6 cellular contexts compared by ENCODE assay signal in the genomic region with DNA sequence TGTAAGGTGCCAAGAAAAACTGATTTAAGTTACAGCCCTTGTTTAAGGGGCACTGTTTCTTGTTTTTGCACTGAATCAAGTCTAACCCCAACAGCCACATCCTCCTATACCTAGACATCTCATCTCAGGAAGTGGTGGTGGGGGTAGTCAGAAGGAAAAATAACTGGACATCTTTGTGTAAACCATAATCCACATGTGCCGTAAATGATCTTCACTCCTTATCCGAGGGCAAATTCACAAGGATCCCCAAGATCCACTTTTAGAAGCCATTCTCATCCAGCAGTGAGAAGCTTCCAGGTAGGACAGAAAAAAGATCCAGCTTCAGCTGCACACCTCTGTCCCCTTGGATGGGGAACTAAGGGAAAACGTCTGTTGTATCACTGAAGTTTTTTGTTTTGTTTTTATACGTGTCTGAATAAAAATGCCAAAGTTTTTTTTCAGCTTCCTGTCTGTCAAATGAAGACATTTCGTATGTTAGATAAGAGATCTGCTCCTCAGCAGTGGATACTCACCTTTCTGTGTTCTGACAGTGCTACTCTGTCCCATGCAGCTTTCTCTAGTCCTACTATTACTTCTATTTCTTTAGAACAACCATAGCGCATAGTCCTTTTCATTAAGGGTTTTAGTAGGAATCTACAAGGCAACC. TPM values are rescaled to one million over a fixed set of nuclear protein-coding genes. Genes with fewer than 3 reads are reported as not detected.
DNase-seq lines count a peak whose midpoint lies in the region; ATAC-seq and TF ChIP-seq lines count a peak whose summit lies in the region.

No MANE protein-coding gene starts in this region.

- H3K9me2 ChIP-seq in DOHH2 (replicated peaks; ENCODE audit: control insufficient read depth, low read length): no peaks in the 10 kb centered on the region

- no peaks in the 10 kb centered on the region for H3K27me3 Mint-ChIP-seq in activated T-helper 1 cell treated with anti-CD3 and anti-CD28 coated beads, Interleukin-12 subunit alpha, Interleukin-12 subunit beta, Interleukin-2, Interleukin-4 antibody, amounts not matched to agents 30 ng/mL and 10 ng/mL and 1 ng/mL, durations not matched to agents 14 hours and 24 hours and 36 hours (ENCODE audit: insufficient read depth)
- no peaks in the 10 kb centered on the region for H3K27me3 Mint-ChIP-seq in naive thymus-derived CD8-positive, alpha-beta T cell

- peak overlapping the region; percentile 100 for H3K4me3 ChIP-seq in DOHH2 (ENCODE audit: low read length)

- peaks cover 4% of the 10 kb centered on the region; the same call in 1 of the 2 replicates for H3K27me3 ChIP-seq in DOHH2 (ENCODE audit: control insufficient read depth, low read length)

- peaks cover 15% of the 10 kb centered on the region for H4K20me1 ChIP-seq in DOHH2 (ENCODE audit: control insufficient read depth, insufficient read depth, low read depth, low read length)

- H3K27ac ChIP-seq in DOHH2 (ENCODE audit: low read depth, low read length): peak overlapping the region; percentile 49

- H3K4me2 ChIP-seq in DOHH2 (ENCODE audit: low read length): peak overlapping the region; percentile 77

- H3K36me3 ChIP-seq in DOHH2 (ENCODE audit: control insufficient read depth, low read length): peaks cover 38% of the 10 kb centered on the region

- H3F3A ChIP-seq in DOHH2 (ENCODE audit: control insufficient read depth, insufficient read depth): peaks cover 19% of the 10 kb centered on the region

- H3K27ac Mint-ChIP-seq in activated T-helper 1 cell treated with anti-CD3 and anti-CD28 coated beads, Interleukin-12 subunit alpha, Interleukin-12 subunit beta, Interleukin-2, Interleukin-4 antibody, amounts not matched to agents 30 ng/mL and 10 ng/mL and 1 ng/mL, durations not matched to agents 14 hours and 24 hours and 36 hours: peak overlapping the region; percentile 89
- H3K27ac Mint-ChIP-seq in naive thymus-derived CD8-positive, alpha-beta T cell: peak overlapping the region; percentile 97 to 99 (median 98)

- H3K9me3 ChIP-seq in DOHH2 (ENCODE audit: control insufficient read depth, insufficient read depth, low read length): no peaks in the 10 kb centered on the region

- intact Hi-C loops in activated T-helper 1 cell treated with anti-CD3 and anti-CD28 coated beads, Interleukin-12 subunit alpha, Interleukin-12 subunit beta, Interleukin-2, Interleukin-4 antibody, amounts not matched to agents 30 ng/mL and 10 ng/mL and 1 ng/mL, durations not matched to agents 14 hours and 24 hours and 36 hours (cut with micrococcal nuclease): no loop called here

- no peak for TF ChIP-seq CTCF in DOHH2 (IDR thresholded peaks at IDR 0.05; ENCODE audit: low read depth, low read length, poor library complexity, severe bottlenecking)

- H3K4me1 ChIP-seq in DOHH2 (ENCODE audit: control insufficient read depth, low read length): peaks cover 28% of the 10 kb centered on the region

- POLR2A ChIA-PET in naive thymus-derived CD8-positive, alpha-beta T cell (lab: Charles Lee): interaction anchor here (0.6 to 6.2 kb wide), 33 partner anchors 9 to 520 kb away, joined by 3 to 236 read pairs (median 9); partner anchors contain the start of genes CNPY2, DGKA, DNAJC14 and ERBB3

- H3K36me3 Mint-ChIP-seq in activated T-helper 1 cell treated with anti-CD3 and anti-CD28 coated beads, Interleukin-12 subunit alpha, Interleukin-12 subunit beta, Interleukin-2, Interleukin-4 antibody, amounts not matched to agents 30 ng/mL and 10 ng/mL and 1 ng/mL, durations not matched to agents 14 hours and 24 hours and 36 hours (ENCODE audit: low read depth): peaks cover 30% of the 10 kb centered on the region
- H3K36me3 Mint-ChIP-seq in naive thymus-derived CD8-positive, alpha-beta T cell: peaks cover 0 to 23% (median 7%) of the 10 kb centered on the region in 3 donors

- peaks cover 49% of the 10 kb centered on the region for H3K4me1 Mint-ChIP-seq in activated T-helper 1 cell treated with anti-CD3 and anti-CD28 coated beads, Interleukin-12 subunit alpha, Interleukin-12 subunit beta, Interleukin-2, Interleukin-4 antibody, amounts not matched to agents 30 ng/mL and 10 ng/mL and 1 ng/mL, durations not matched to agents 14 hours and 24 hours and 36 hours (ENCODE audit: low read depth)
- peaks cover 35 to 73% (median 62%) of the 10 kb centered on the region in 4 donors for H3K4me1 Mint-ChIP-seq in naive thymus-derived CD8-positive, alpha-beta T cell

- H3K79me2 ChIP-seq in DOHH2 (ENCODE audit: control insufficient read depth, low read length): peaks cover 49% of the 10 kb centered on the region

- DNase-seq in activated T-helper 1 cell treated with anti-CD3 and anti-CD28 coated beads, Interleukin-12 subunit alpha, Interleukin-12 subunit beta, Interleukin-2, Interleukin-4 antibody, amounts not matched to agents 30 ng/mL and 10 ng/mL and 1 ng/mL, durations not matched to agents 14 hours and 24 hours and 36 hours (ENCODE audit: low spot score): no peak
- DNase-seq in naive thymus-derived CD8-positive, alpha-beta T cell: peak in 4 of 10 donors; percentile 26 to 65 (median 62)
- DNase-seq in pons (ENCODE audit: low spot score) (no peak), SW480 (ENCODE audit: low spot score) (no peak)

- no peaks in the 10 kb centered on the region for H3K9me3 Mint-ChIP-seq in activated T-helper 1 cell treated with anti-CD3 and anti-CD28 coated beads, Interleukin-12 subunit alpha, Interleukin-12 subunit beta, Interleukin-2, Interleukin-4 antibody, amounts not matched to agents 30 ng/mL and 10 ng/mL and 1 ng/mL, durations not matched to agents 14 hours and 24 hours and 36 hours
- no peaks in the 10 kb centered on the region for H3K9me3 Mint-ChIP-seq in naive thymus-derived CD8-positive, alpha-beta T cell

- ATAC-seq in naive thymus-derived CD8-positive, alpha-beta T cell: peak; percentile 23 to 26
- no peak for ATAC-seq in HG03342 (IDR thresholded peaks at IDR 0.05; ENCODE audit: unreplicated experiment)

- peak overlapping the region; percentile 98 for H3K4me3 Mint-ChIP-seq in activated T-helper 1 cell treated with anti-CD3 and anti-CD28 coated beads, Interleukin-12 subunit alpha, Interleukin-12 subunit beta, Interleukin-2, Interleukin-4 antibody, amounts not matched to agents 30 ng/mL and 10 ng/mL and 1 ng/mL, durations not matched to agents 14 hours and 24 hours and 36 hours
- H3K4me3 Mint-ChIP-seq in naive thymus-derived CD8-positive, alpha-beta T cell: peak overlapping the region; percentile 93 to 100 (median 98)

RNA-seq across cellular contexts. Expression of gene PA2G4, which starts 1.2 kb away (rescaled TPM):
- total RNA-seq in activated T-helper 1 cell treated with anti-CD3 and anti-CD28 coated beads, Interleukin-12 subunit alpha, Interleukin-12 subunit beta, Interleukin-2, Interleukin-4 antibody, amounts not matched to agents 30 ng/mL and 10 ng/mL and 1 ng/mL, durations not matched to agents 14 hours and 24 hours and 36 hours: 404 and 419 TPM in 2 replicates
- 100 to 1,000 TPM; 132 to 135 TPM for total RNA-seq in naive thymus-derived CD8-positive, alpha-beta T cell
- 100 to 1,000 TPM; 219 to 241 (median 241) TPM for polyA plus RNA-seq in naive thymus-derived CD8-positive, alpha-beta T cell

RNA-seq across cellular contexts. Expression of gene RPL41, which starts 13.2 kb away (rescaled TPM):
- total RNA-seq in activated T-helper 1 cell treated with anti-CD3 and anti-CD28 coated beads, Interleukin-12 subunit alpha, Interleukin-12 subunit beta, Interleukin-2, Interleukin-4 antibody, amounts not matched to agents 30 ng/mL and 10 ng/mL and 1 ng/mL, durations not matched to agents 14 hours and 24 hours and 36 hours: 3,669 and 3,676 TPM in 2 replicates
- total RNA-seq in naive thymus-derived CD8-positive, alpha-beta T cell: 1,000 to 10,000 TPM; 5,098 to 5,261 TPM
- over 10,000 TPM in 1 of 3 donors, 1,000 to 10,000 TPM in 2; 8,782 to 10,436 (median 9,902) TPM for polyA plus RNA-seq in naive thymus-derived CD8-positive, alpha-beta T cell

RNA-seq across cellular contexts. Expression of gene ZC3H10, which starts 14.9 kb away (rescaled TPM):
- total RNA-seq in activated T-helper 1 cell treated with anti-CD3 and anti-CD28 coated beads, Interleukin-12 subunit alpha, Interleukin-12 subunit beta, Interleukin-2, Interleukin-4 antibody, amounts not matched to agents 30 ng/mL and 10 ng/mL and 1 ng/mL, durations not matched to agents 14 hours and 24 hours and 36 hours: 13.5 and 13.7 TPM in 2 replicates
- total RNA-seq in naive thymus-derived CD8-positive, alpha-beta T cell: 10 to 100 TPM; 15.1 to 15.9 TPM
- polyA plus RNA-seq in naive thymus-derived CD8-positive, alpha-beta T cell: 1 to 10 TPM; 1.3 to 2.5 (median 1.8) TPM

RNA-seq across cellular contexts. Expression of gene ERBB3, which starts 23.2 kb away (rescaled TPM):
- 0.51 and 0.65 TPM in 2 replicates for total RNA-seq in activated T-helper 1 cell treated with anti-CD3 and anti-CD28 coated beads, Interleukin-12 subunit alpha, Interleukin-12 subunit beta, Interleukin-2, Interleukin-4 antibody, amounts not matched to agents 30 ng/mL and 10 ng/mL and 1 ng/mL, durations not matched to agents 14 hours and 24 hours and 36 hours
- 10 to 100 TPM; 22.7 to 26.0 TPM for total RNA-seq in naive thymus-derived CD8-positive, alpha-beta T cell
- 1 to 10 TPM; 1.3 to 3.3 (median 1.7) TPM for polyA plus RNA-seq in naive thymus-derived CD8-positive, alpha-beta T cell

RNA-seq across cellular contexts. Expression of gene ESYT1, which starts 24.9 kb away (rescaled TPM):
- 159 and 161 TPM in 2 replicates for total RNA-seq in activated T-helper 1 cell treated with anti-CD3 and anti-CD28 coated beads, Interleukin-12 subunit alpha, Interleukin-12 subunit beta, Interleukin-2, Interleukin-4 antibody, amounts not matched to agents 30 ng/mL and 10 ng/mL and 1 ng/mL, durations not matched to agents 14 hours and 24 hours and 36 hours
- total RNA-seq in naive thymus-derived CD8-positive, alpha-beta T cell: 100 to 1,000 TPM; 257 to 270 TPM
- 100 to 1,000 TPM; 354 to 433 (median 357) TPM for polyA plus RNA-seq in naive thymus-derived CD8-positive, alpha-beta T cell
